8 cellular contexts compared by ENCODE assay signal in genomic region chr2:38542248-38542631, GRCh38.
DNase-seq lines count a peak whose midpoint lies in the region; ATAC-seq, FAIRE-seq and TF ChIP-seq lines count a peak whose summit lies in the region.
"Not testable (repeated sequence)": the region's sequence is repeated elsewhere in the genome, so short reads cannot be mapped to it uniquely, and the experiment has no call there.

No MANE protein-coding gene starts in this region.

- intact Hi-C loops in A673 (cut with micrococcal nuclease; ENCODE audit: unreplicated experiment): loop anchor here (2.0 to 5.0 kb wide), 2 partner anchors 60 to 195 kb away; partner anchors contain the start of gene HNRNPLL
- intact Hi-C loops in endothelial cell of umbilical vein (cut with micrococcal nuclease): not testable (repeated sequence)

- ATAC-seq in SK-N-SH treated with all-trans-retinoic acid at 6 μM for 48 hours; activated naive CD8-positive, alpha-beta T cell treated with anti-CD3 and anti-CD28 coated beads, Interleukin-2, amount 10 ng/mL, durations not matched to agents 7 days and 5 days (ENCODE audit: low read depth): not testable (repeated sequence)
- ATAC-seq in activated CD8-positive, alpha-beta memory T cell treated with anti-CD3 and anti-CD28 coated beads, Interleukin-2, amount 10 ng/mL, durations not matched to agents 7 days and 5 days: peak; percentile 31

- not testable (repeated sequence) for H3K27me3 ChIP-seq in A673 (replicated peaks; ENCODE audit: insufficient read depth, low read depth, low read length, poor library complexity); HUES48 (ENCODE audit: control insufficient read depth, insufficient read depth, low read length); endothelial cell of umbilical vein (ENCODE audit: control insufficient read depth in 2 of 2, insufficient read depth in 2 of 2, low read length in 2 of 2); mesenchymal stem cell (ENCODE audit: control insufficient read depth in 1 of 2, insufficient read depth in 1 of 2, low read length in 2 of 2)

- not testable (repeated sequence) for H3K4me3 Mint-ChIP-seq in activated CD8-positive, alpha-beta memory T cell treated with anti-CD3 and anti-CD28 coated beads, Interleukin-2, amount 10 ng/mL, durations not matched to agents 7 days and 5 days
- peak overlapping the region; percentile 54 for H3K4me3 Mint-ChIP-seq in activated naive CD8-positive, alpha-beta T cell treated with anti-CD3 and anti-CD28 coated beads, Interleukin-2, amount 10 ng/mL, durations not matched to agents 7 days and 5 days

- not testable (repeated sequence) for H2BK5ac ChIP-seq in mesenchymal stem cell (ENCODE audit: low read depth, low read length, poor library complexity, severe bottlenecking)

- not testable (repeated sequence) for H4K91ac ChIP-seq in mesenchymal stem cell (ENCODE audit: low read length)

- not testable (repeated sequence) for BruUV-seq in A673 (replicated peaks; lab: Mats Ljungman, UMichigan); endothelial cell of umbilical vein (replicated peaks; lab: Mats Ljungman, UMichigan)

- not testable (repeated sequence) for H3K36me3 ChIP-seq in A673 (ENCODE audit: insufficient read depth, low read length, poor library complexity, severe bottlenecking); HUES48 (ENCODE audit: control insufficient read depth, insufficient read depth, low read length); endothelial cell of umbilical vein (ENCODE audit: control insufficient read depth in 2 of 2, extremely low read depth in 1 of 2, insufficient read depth in 2 of 2, low read length in 2 of 2); mesenchymal stem cell (ENCODE audit: control insufficient read depth in 1 of 2, insufficient read depth in 2 of 2, low read depth in 1 of 2, low read length in 2 of 2)

- TF ChIP-seq POLR2A in endothelial cell of umbilical vein (IDR thresholded peaks at IDR 0.05; ENCODE audit: low read depth, low read length): not testable (repeated sequence)

- H3K9ac ChIP-seq in HUES48 (ENCODE audit: low read depth, low read length) (peak overlapping the region; percentile 0; the same call in 1 of the 2 replicates), endothelial cell of umbilical vein (replicated peaks; ENCODE audit: extremely low read depth, insufficient read depth, low read length) (peak overlapping the region; percentile 65)
- H3K9ac ChIP-seq in mesenchymal stem cell (ENCODE audit: low read length): not testable (repeated sequence)

- H3K79me1 ChIP-seq in mesenchymal stem cell (replicated peaks; ENCODE audit: low read length, poor library complexity, severe bottlenecking): not testable (repeated sequence)

- 67% methylated on average over 4 of the region's 4 CpGs for WGBS in mesenchymal stem cell

- not testable (repeated sequence) for H3K9me1 ChIP-seq in endothelial cell of umbilical vein (replicated peaks; ENCODE audit: control insufficient read depth, extremely low read depth, insufficient read depth, low read length)

- dilution Hi-C loops in endothelial cell of umbilical vein (cut with MboI; ENCODE audit: extremely low pct_ligation_motif_present, low sequenced_read_pairs): not testable (repeated sequence)

- H3K4me2 ChIP-seq in endothelial cell of umbilical vein (ENCODE audit: insufficient read depth, low read length): peak overlapping the region; percentile 84
- H3K4me2 ChIP-seq in mesenchymal stem cell (ENCODE audit: low read length, poor library complexity, severe bottlenecking): not testable (repeated sequence)

- H2AFZ ChIP-seq in endothelial cell of umbilical vein (ENCODE audit: low read depth, low read length): peak overlapping the region; percentile 75
- H2AFZ ChIP-seq in mesenchymal stem cell (ENCODE audit: low read depth, low read length): not testable (repeated sequence)

- H3K27me3 Mint-ChIP-seq in activated CD8-positive, alpha-beta memory T cell treated with anti-CD3 and anti-CD28 coated beads, Interleukin-2, amount 10 ng/mL, durations not matched to agents 7 days and 5 days: peaks cover 18% of the 10 kb centered on the region
- peaks cover 46% of the 10 kb centered on the region for H3K27me3 Mint-ChIP-seq in activated naive CD8-positive, alpha-beta T cell treated with anti-CD3 and anti-CD28 coated beads, Interleukin-2, amount 10 ng/mL, durations not matched to agents 7 days and 5 days

- not testable (repeated sequence) for H2BK12ac ChIP-seq in mesenchymal stem cell (ENCODE audit: low read length in 2 of 2)

- not testable (repeated sequence) for H3K4ac ChIP-seq in mesenchymal stem cell (ENCODE audit: low read depth in 1 of 2, low read length in 2 of 2)

- H2BK120ac ChIP-seq in mesenchymal stem cell (ENCODE audit: low read depth, low read length): not testable (repeated sequence)

- H3K18ac ChIP-seq in mesenchymal stem cell (ENCODE audit: low read depth in 1 of 2, low read length in 2 of 2): not testable (repeated sequence)

- H3K9me3 Mint-ChIP-seq in activated CD8-positive, alpha-beta memory T cell treated with anti-CD3 and anti-CD28 coated beads, Interleukin-2, amount 10 ng/mL, durations not matched to agents 7 days and 5 days (ENCODE audit: low read depth); activated naive CD8-positive, alpha-beta T cell treated with anti-CD3 and anti-CD28 coated beads, Interleukin-2, amount 10 ng/mL, durations not matched to agents 7 days and 5 days: not testable (repeated sequence)

- H3K27ac Mint-ChIP-seq in activated CD8-positive, alpha-beta memory T cell treated with anti-CD3 and anti-CD28 coated beads, Interleukin-2, amount 10 ng/mL, durations not matched to agents 7 days and 5 days: peak overlapping the region; percentile 66
- not testable (repeated sequence) for H3K27ac Mint-ChIP-seq in activated naive CD8-positive, alpha-beta T cell treated with anti-CD3 and anti-CD28 coated beads, Interleukin-2, amount 10 ng/mL, durations not matched to agents 7 days and 5 days

- H3K4me3 ChIP-seq in A673 (ENCODE audit: low read depth, low read length, poor library complexity, severe bottlenecking); HUES48 (ENCODE audit: low read depth, low read length); endothelial cell of umbilical vein (replicated peaks in 1 of 3; ENCODE audit: insufficient read depth in 1 of 3, low read depth in 1 of 3, low read length in 3 of 3); mesenchymal stem cell (ENCODE audit: insufficient read depth in 1 of 2, low read depth in 1 of 2, low read length in 2 of 2): not testable (repeated sequence)

- TF ChIP-seq CTCF in A673 (conservative IDR thresholded peaks at IDR 0.05; ENCODE audit: low read depth, low read length); endothelial cell of umbilical vein (IDR thresholded peaks at IDR 0.05; ENCODE audit: extremely low read depth in 1 of 2, insufficient read depth in 1 of 2, low read depth in 1 of 2, low read length in 2 of 2): not testable (repeated sequence)

- H2AK5ac ChIP-seq in mesenchymal stem cell (ENCODE audit: low read length, severe bottlenecking): not testable (repeated sequence)

- H4K8ac ChIP-seq in mesenchymal stem cell (ENCODE audit: low read length): not testable (repeated sequence)

- H3K4me1 ChIP-seq in A673 (ENCODE audit: insufficient read depth, low read length, poor library complexity, severe bottlenecking) (peaks cover 24% of the 10 kb centered on the region), HUES48 (ENCODE audit: control insufficient read depth, insufficient read depth, low read length) (peaks cover 26% of the 10 kb centered on the region), endothelial cell of umbilical vein (ENCODE audit: control insufficient read depth, extremely low read depth, insufficient read depth, low read length) (peaks cover 24% of the 10 kb centered on the region)
- H3K4me1 ChIP-seq in mesenchymal stem cell (ENCODE audit: control insufficient read depth, insufficient read depth, low read depth, low read length): not testable (repeated sequence)

- H3K36me3 Mint-ChIP-seq in activated CD8-positive, alpha-beta memory T cell treated with anti-CD3 and anti-CD28 coated beads, Interleukin-2, amount 10 ng/mL, durations not matched to agents 7 days and 5 days; activated naive CD8-positive, alpha-beta T cell treated with anti-CD3 and anti-CD28 coated beads, Interleukin-2, amount 10 ng/mL, durations not matched to agents 7 days and 5 days: not testable (repeated sequence)

- not testable (repeated sequence) for H3K79me2 ChIP-seq in endothelial cell of umbilical vein (ENCODE audit: control insufficient read depth, insufficient read depth, low read length)

- peaks cover 20% of the 10 kb centered on the region for H3K4me1 Mint-ChIP-seq in activated CD8-positive, alpha-beta memory T cell treated with anti-CD3 and anti-CD28 coated beads, Interleukin-2, amount 10 ng/mL, durations not matched to agents 7 days and 5 days
- peaks cover 18% of the 10 kb centered on the region for H3K4me1 Mint-ChIP-seq in activated naive CD8-positive, alpha-beta T cell treated with anti-CD3 and anti-CD28 coated beads, Interleukin-2, amount 10 ng/mL, durations not matched to agents 7 days and 5 days

- CTCF ChIA-PET in A673 (lab: Charles Lee): not testable (repeated sequence)
- CTCF ChIA-PET in activated CD8-positive, alpha-beta memory T cell treated with anti-CD3 and anti-CD28 coated beads, Interleukin-2, amount 10 ng/mL, durations not matched to agents 7 days and 5 days (lab: Charles Lee): interaction anchor here (1.1 kb wide), 1 partner anchor 13 kb away, joined by 3 read pairs; no protein-coding TSS in a partner anchor
- CTCF ChIA-PET in endothelial cell of umbilical vein (lab: Charles Lee): interaction anchor here (0.6 to 1.9 kb wide), 4 partner anchors 9 to 39 kb away, joined by 3 to 8 read pairs (median 4); no protein-coding TSS in a partner anchor

- POLR2A ChIA-PET in A673 (lab: Charles Lee; ENCODE audit: low non-redundant PET) (interaction anchor here (0.6 to 0.8 kb wide), 4 partner anchors 152 to 209 kb away, joined by 3 to 4 read pairs (median 3); partner anchors contain the start of gene SRSF7), endothelial cell of umbilical vein (lab: Charles Lee) (interaction anchor here (0.6 to 0.9 kb wide), 2 partner anchors 27 to 209 kb away, joined by 3 to 6 read pairs; partner anchors contain the start of gene SRSF7)
- POLR2A ChIA-PET in activated naive CD8-positive, alpha-beta T cell treated with anti-CD3 and anti-CD28 coated beads, Interleukin-2, amount 10 ng/mL, durations not matched to agents 7 days and 5 days (lab: Charles Lee): interaction anchor here (1.6 kb wide), 1 partner anchor 209 kb away, joined by 8 read pairs; the partner anchor contains the start of gene SRSF7

- DNase-seq in A673 (ENCODE audit: low spot score) (peak; percentile 47), mesenchymal stem cell (peak; percentile 22)
- DNase-seq in activated CD8-positive, alpha-beta memory T cell treated with anti-CD3 and anti-CD28 coated beads, Interleukin-2, amount 10 ng/mL, durations not matched to agents 7 days and 5 days; activated naive CD8-positive, alpha-beta T cell treated with anti-CD3 and anti-CD28 coated beads, Interleukin-2, amount 10 ng/mL, durations not matched to agents 7 days and 5 days; endothelial cell of umbilical vein (ENCODE audit: low read depth, low spot score): not testable (repeated sequence)
- DNase-seq in stimulated activated CD4-positive, alpha-beta T cell treated with anti-CD3 and anti-CD28 coated beads, Interleukin-1b, Interleukin-23, amount 100 ng/mL, for 48 hours: peak; percentile 43

- peak overlapping the region; percentile 87 for H3K27ac ChIP-seq in A673 (ENCODE audit: low read depth, low read length, poor library complexity, severe bottlenecking)
- peak overlapping the region; percentile 88 for H3K27ac ChIP-seq in HUES48 (ENCODE audit: low read depth, low read length)
- H3K27ac ChIP-seq in endothelial cell of umbilical vein (ENCODE audit: insufficient read depth, low read depth, low read length): peak overlapping the region; percentile 79
- not testable (repeated sequence) for H3K27ac ChIP-seq in mesenchymal stem cell (ENCODE audit: low read length, poor library complexity, severe bottlenecking)

- FAIRE-seq in endothelial cell of umbilical vein (lab: Jason Lieb, UNC): not testable (repeated sequence)

- not testable (repeated sequence) for H3K9me3 ChIP-seq in A673 (ENCODE audit: low read depth, low read length, poor library complexity, severe bottlenecking); HUES48 (ENCODE audit: control insufficient read depth, insufficient read depth, low read length); endothelial cell of umbilical vein (replicated peaks; ENCODE audit: control insufficient read depth, insufficient read depth, low read length); mesenchymal stem cell (ENCODE audit: control insufficient read depth, low read length)

- H2BK15ac ChIP-seq in mesenchymal stem cell (ENCODE audit: low read depth, poor library complexity, severe bottlenecking): not testable (repeated sequence)

- not testable (repeated sequence) for H3K14ac ChIP-seq in mesenchymal stem cell (ENCODE audit: low read length in 2 of 2)

- not testable (repeated sequence) for H3K23ac ChIP-seq in mesenchymal stem cell (ENCODE audit: low read length in 2 of 2)

- H4K20me1 ChIP-seq in endothelial cell of umbilical vein (replicated peaks; ENCODE audit: control insufficient read depth, extremely low read depth, insufficient read depth, low read length): not testable (repeated sequence)
